In the genomic region with DNA sequence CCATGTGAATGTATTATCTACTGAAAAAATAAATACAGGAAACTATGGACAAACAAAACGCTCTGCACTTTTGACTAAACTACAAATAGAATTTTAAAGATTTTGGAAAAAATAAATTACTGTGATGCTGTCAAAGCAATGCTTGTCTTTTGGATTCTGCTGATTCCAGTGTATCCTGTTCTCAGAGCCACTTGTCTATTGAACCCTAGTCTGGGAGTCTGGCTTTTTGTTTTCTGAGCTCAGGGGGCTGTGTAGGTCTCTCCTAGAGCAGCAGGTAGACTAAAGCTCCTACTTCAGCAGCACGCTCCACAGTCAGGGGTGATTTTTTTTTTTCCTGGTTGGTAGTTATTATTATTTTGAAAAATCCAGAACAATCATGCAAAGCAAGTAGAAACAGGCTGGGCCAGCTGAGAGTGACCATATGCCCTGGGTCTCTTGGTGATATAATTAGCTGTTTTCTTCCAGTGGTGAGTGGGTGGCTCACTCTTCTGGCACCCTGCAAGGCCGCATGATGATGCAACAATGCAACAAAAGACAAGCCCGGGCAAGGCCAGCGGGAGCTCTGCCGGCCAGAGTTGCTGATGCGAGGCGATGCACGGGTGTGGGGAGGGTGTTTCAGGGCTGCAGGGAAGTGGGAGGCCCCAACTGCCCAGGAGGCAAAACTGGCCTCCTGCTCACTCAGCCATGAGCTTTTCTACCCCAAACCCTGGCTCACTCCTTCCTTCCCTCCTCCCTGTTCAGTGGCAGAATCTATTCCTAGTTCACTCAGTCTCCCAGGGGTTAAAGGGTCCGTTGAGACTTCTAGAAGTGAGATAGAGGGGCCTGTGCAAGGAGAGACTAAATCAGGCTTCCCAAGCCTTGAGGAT, we compare ENCODE assay signal across 8 cellular contexts. TPM values are rescaled to one million over a fixed set of nuclear protein-coding genes. Genes with fewer than 3 reads are reported as not detected.
DNase-seq lines count a peak whose midpoint lies in the region; ATAC-seq and TF ChIP-seq lines count a peak whose summit lies in the region.

No MANE protein-coding gene starts in this region.

- H3K4me1 ChIP-seq in HUES48 (ENCODE audit: control insufficient read depth, insufficient read depth, low read length) (peaks cover 43% of the 10 kb centered on the region), OCI-LY3 (ENCODE audit: low read length) (peaks cover 43% of the 10 kb centered on the region)

- H2AFZ ChIP-seq in OCI-LY3 (ENCODE audit: low read depth, low read length) = peak overlapping the region; percentile 73

- peak; percentile 56 for ATAC-seq in GM21515 (IDR thresholded peaks at IDR 0.05; ENCODE audit: unreplicated experiment)
- ATAC-seq in GM21528 (IDR thresholded peaks at IDR 0.05; ENCODE audit: low FRiP score, unreplicated experiment) = no peak

- H3K9me3 Mint-ChIP-seq in endothelial cell (ENCODE audit: unreplicated experiment) = no peaks in the 10 kb centered on the region

- H3K36me3 ChIP-seq in HUES48 (ENCODE audit: control insufficient read depth, insufficient read depth, low read length) (no peaks in the 10 kb centered on the region), OCI-LY3 (replicated peaks; ENCODE audit: low read depth, low read length) (no peaks in the 10 kb centered on the region)

- DNase-seq in DMS79 treated with DMSO at 0.1 percent for 48 hours (lab: John Stamatoyannopoulos, UW) (peak; percentile 91), endothelial cell (ENCODE audit: low spot score) (peak; percentile 26), mesenteric fat pad (ENCODE audit: low spot score) (peak; percentile 92), Kasumi-1 (lab: John Stamatoyannopoulos, UW) (no peak)

- H3K4me2 ChIP-seq in OCI-LY3 (ENCODE audit: low read length) = peak overlapping the region; percentile 55

- no peak overlapping the region for H3K4me3 Mint-ChIP-seq in endothelial cell (ENCODE audit: unreplicated experiment)

- no peaks in the 10 kb centered on the region for H3K36me3 Mint-ChIP-seq in endothelial cell (ENCODE audit: low read depth, unreplicated experiment)

- no peaks in the 10 kb centered on the region for H3K79me2 ChIP-seq in OCI-LY3 (ENCODE audit: low read length)

- H3K9me3 ChIP-seq in HUES48 (ENCODE audit: control insufficient read depth, insufficient read depth, low read length) (no peaks in the 10 kb centered on the region), OCI-LY3 (ENCODE audit: insufficient read depth, low read length) (no peaks in the 10 kb centered on the region)

- no peaks in the 10 kb centered on the region for H4K20me1 ChIP-seq in OCI-LY3 (ENCODE audit: insufficient read depth, low read length)

- TF ChIP-seq CTCF in OCI-LY3 (IDR thresholded peaks at IDR 0.05; ENCODE audit: low read depth, low read length) = no peak
- no peak for TF ChIP-seq CTCF in endothelial cell (IDR thresholded peaks at IDR 0.05; ENCODE audit: unreplicated experiment)

- no peaks in the 10 kb centered on the region for H3K27me3 ChIP-seq in HUES48 (ENCODE audit: control insufficient read depth, insufficient read depth, low read length)
- 0 out of 2 replicates have a peak, but pooled peaks cover 5% of the 10 kb centered on the region for H3K27me3 ChIP-seq in OCI-LY3 (ENCODE audit: low read depth, low read length)

- H3K4me3 ChIP-seq in HUES48 (ENCODE audit: low read depth, low read length) (no peak overlapping the region), OCI-LY3 (ENCODE audit: low read length) (peak overlapping the region; percentile 27; the same call in 1 of the 2 replicates)

- peaks cover 1% of the 10 kb centered on the region for H3K27me3 Mint-ChIP-seq in endothelial cell (ENCODE audit: unreplicated experiment)

- H3K4me1 Mint-ChIP-seq in endothelial cell (ENCODE audit: unreplicated experiment) = peaks cover 21% of the 10 kb centered on the region

- peak overlapping the region; percentile 89 for H3K27ac ChIP-seq in HUES48 (ENCODE audit: low read depth, low read length)
- peak overlapping the region; percentile 25 for H3K27ac ChIP-seq in OCI-LY3 (ENCODE audit: low read length)

- H3K27ac Mint-ChIP-seq in endothelial cell (ENCODE audit: unreplicated experiment) = peak overlapping the region; percentile 72

- H3K9ac ChIP-seq in HUES48 (ENCODE audit: low read depth, low read length) (peak overlapping the region; percentile 58), OCI-LY3 (ENCODE audit: low read length) (peak overlapping the region; percentile 31)

RNA-seq across cellular contexts. Expression of a gene that starts 11.6 kb away (rescaled TPM):
- 48.4 TPM for total RNA-seq in endothelial cell (ENCODE audit: unreplicated experiment)
- total RNA-seq in mesenteric fat pad = 245 TPM

RNA-seq across cellular contexts. Expression of a gene that starts 30.7 kb away (rescaled TPM):
- total RNA-seq in endothelial cell (ENCODE audit: unreplicated experiment) (not detected), mesenteric fat pad (0.35 TPM)

Comparison
In these comparisons a context has a peak if more than half of its experiments do, and no peak if none do; other contexts are left out.
1. DNase-seq: peak in DMS79 treated with DMSO at 0.1 percent for 48 hours (single experiment), endothelial cell (single experiment) and mesenteric fat pad (single experiment); none in Kasumi-1 (0 of 2).